Comparison of ENCODE assay signal across 13 cellular contexts in the genomic region with DNA sequence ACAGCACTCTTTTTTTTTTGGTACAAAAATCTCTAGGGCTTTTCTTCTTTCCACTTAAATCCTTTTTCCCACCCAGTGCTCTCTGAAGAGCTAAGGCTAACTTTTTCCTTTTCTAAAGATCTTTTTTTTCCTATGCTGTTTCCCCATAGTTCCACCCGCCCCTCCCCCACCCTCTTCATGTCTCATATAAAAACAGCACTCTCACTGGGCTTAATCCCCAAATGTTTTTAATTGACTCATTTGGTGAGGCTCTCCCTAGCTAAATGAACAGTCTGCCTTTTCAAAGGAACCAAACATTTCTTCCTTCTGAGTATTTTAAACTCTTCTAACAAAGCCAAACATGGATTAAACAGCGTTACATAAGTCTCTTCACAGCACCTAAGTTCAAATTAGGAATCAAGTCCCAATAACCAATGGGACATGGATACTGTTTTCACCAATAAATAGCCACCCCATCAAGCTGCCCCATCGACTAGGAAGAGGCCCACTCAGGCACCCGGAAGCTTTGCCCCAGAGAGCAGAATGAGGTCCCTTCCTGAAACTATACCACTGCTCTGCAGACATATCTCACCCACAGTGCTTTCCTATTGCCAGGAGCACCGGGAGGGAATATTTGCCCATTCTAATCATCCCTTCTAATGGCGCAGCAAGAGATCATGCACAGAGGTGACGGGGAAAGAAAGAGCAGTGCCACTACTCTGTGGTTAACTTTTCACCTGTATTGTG.
DNase-seq lines count a peak whose midpoint lies in the region; ATAC-seq, FAIRE-seq and TF ChIP-seq lines count a peak whose summit lies in the region.
"Had no signal": no experiment of that assay in that cellular context is flagged by ENCODE, and none has a peak within 500 bp of the region (broad histone marks: within the 10 kb centered on the region; RNA-seq: fewer than 3 reads in every experiment).

No MANE protein-coding gene starts in this region.

- no peak overlapping the region for H3K23ac ChIP-seq in H9 (ENCODE audit: insufficient read length, low read depth, low read length)

- TF ChIP-seq CTCF in neutrophil (IDR thresholded peaks at IDR 0.05) (no peak), GM10248 (IDR thresholded peaks at IDR 0.05; ENCODE audit: control extremely low read depth, extremely low read depth, low read depth, missing control alignments) (no peak), H9 (conservative IDR thresholded peaks at IDR 0.05) (no peak)

- H3K4ac ChIP-seq in H9 (ENCODE audit: low read depth, low read length): no peak overlapping the region

- H3K23me2 ChIP-seq in H9 (ENCODE audit: insufficient read length, low read depth, low read length, poor library complexity, severe bottlenecking): no peaks in the 10 kb centered on the region

- FAIRE-seq in urothelium cell line (lab: Jason Lieb, UNC): no peak
- FAIRE-seq: frontal cortex had no signal

- H3K27ac Mint-ChIP-seq in CD8-positive, alpha-beta memory T cell: peak overlapping the region; percentile 87 to 99 (median 94)
- peak overlapping the region; percentile 95 for H3K27ac Mint-ChIP-seq in central memory CD8-positive, alpha-beta T cell (ENCODE audit: low read depth)
- peak overlapping the region in 1 of 3 experiments; percentile 10; a peak in 1 of 7 replicates for H3K27ac Mint-ChIP-seq in H9

- no peak overlapping the region for H2AFZ ChIP-seq in H9 (ENCODE audit: low read length)
- H2AFZ ChIP-seq: PC-9 had no signal

- H3K9ac ChIP-seq in H9 (ENCODE audit: extremely low read depth, insufficient read length, low read length): no peak overlapping the region

- H4K20me1 ChIP-seq in H9 (ENCODE audit: control insufficient read depth, insufficient read depth, insufficient read length): no peaks in the 10 kb centered on the region

- no peaks in the 10 kb centered on the region for H3K79me2 ChIP-seq in H9 (ENCODE audit: insufficient read depth, low read length)

- H3K4me3 Mint-ChIP-seq in CD8-positive, alpha-beta memory T cell: peak overlapping the region; percentile 86 to 96 (median 92)
- peak overlapping the region; percentile 83 for H3K4me3 Mint-ChIP-seq in central memory CD8-positive, alpha-beta T cell
- H3K4me3 Mint-ChIP-seq in H9: no peak overlapping the region

- POLR2A ChIA-PET in CD8-positive, alpha-beta memory T cell (lab: Charles Lee): interaction anchor here (1.2 kb wide), 1 partner anchor 46 kb away, joined by 4 read pairs; no protein-coding TSS in a partner anchor
- POLR2A ChIA-PET in GM10248 (lab: Yijun Ruan, JAX): no interaction called here

- CTCF ChIA-PET in CD8-positive, alpha-beta memory T cell (lab: Charles Lee): interaction anchor here (0.9 to 2.9 kb wide), 6 partner anchors 8 to 366 kb away, joined by 3 to 15 read pairs (median 4); no protein-coding TSS in a partner anchor
- CTCF ChIA-PET in GM10248 (lab: Yijun Ruan, JAX): interaction anchor here (1.3 to 2.3 kb wide), 4 partner anchors 16 to 365 kb away, joined by 3 to 7 read pairs (median 6); partner anchors contain the start of gene ATXN1

- H3K9me3 ChIP-seq in CD8-positive, alpha-beta memory T cell (ENCODE audit: low read length): no peaks in the 10 kb centered on the region
- H3K9me3 ChIP-seq in neutrophil: no peaks in the 10 kb centered on the region
- no peaks in the 10 kb centered on the region for H3K9me3 ChIP-seq in H9 (ENCODE audit: control insufficient read depth, low read depth, low read length)
- H3K9me3 ChIP-seq: prostate gland had no signal

- peaks cover 0 to 3% (median 0%) of the 10 kb centered on the region in 3 donors for H3K36me3 Mint-ChIP-seq in CD8-positive, alpha-beta memory T cell
- H3K36me3 Mint-ChIP-seq in central memory CD8-positive, alpha-beta T cell (ENCODE audit: insufficient read depth): peaks cover 23% of the 10 kb centered on the region
- H3K36me3 Mint-ChIP-seq in H9 (ENCODE audit: insufficient read depth in 1 of 3, low read depth in 3 of 3): no peaks in the 10 kb centered on the region

- H3T11ph ChIP-seq in H9 (ENCODE audit: low read length): no peak overlapping the region

- peaks cover 37% of the 10 kb centered on the region for H3K4me1 ChIP-seq in CD8-positive, alpha-beta memory T cell (ENCODE audit: insufficient read depth, low read length)
- H3K4me1 ChIP-seq in neutrophil (ENCODE audit: control insufficient read depth in 1 of 2, insufficient read depth in 1 of 2, low read depth in 1 of 2, low read length in 1 of 2) (peaks cover 87 to 90% of the 10 kb centered on the region in 2 experiments), H9 (ENCODE audit: insufficient read depth, low read length) (peaks cover 2% of the 10 kb centered on the region; the same call in 1 of the 2 replicates)
- H3K4me1 ChIP-seq: prostate gland had no signal

- peak in 1 of 5 donors; percentile 5 for DNase-seq in CD8-positive, alpha-beta memory T cell
- DNase-seq in KG1 (lab: John Stamatoyannopoulos, UW) (peak; percentile 40), GM10248 (ENCODE audit: extremely low spot score) (no peak), urothelium cell line (ENCODE audit: low spot score) (no peak), iPS-NIHi7 (ENCODE audit: extremely low spot score) (no peak), H9 (no peak)
- DNase-seq in central memory CD8-positive, alpha-beta T cell (ENCODE audit: low spot score in 2 of 2): no peak
- DNase-seq: DMS 273 treated with DMSO at 0.1 percent for 48 hours, NCI-H2029 treated with DMSO at 0.1 percent for 48 hours, PC-9 had no signal

- H3K18ac ChIP-seq in H9 (ENCODE audit: insufficient read length, low read depth, low read length): no peak overlapping the region

- no peak overlapping the region for H3K56ac ChIP-seq in H9 (ENCODE audit: insufficient read length, low read depth, low read length)

- no CpG with 5 or more reads among the region's 7 CpGs for WGBS in H9 (ENCODE audit: extremely low coverage, insufficient read length, low lambda C conversion rate)

- no peaks in the 10 kb centered on the region for H3K36me3 ChIP-seq in CD8-positive, alpha-beta memory T cell (ENCODE audit: insufficient read depth, low read length)
- no peaks in the 10 kb centered on the region for H3K36me3 ChIP-seq in neutrophil
- H3K36me3 ChIP-seq: prostate gland had no signal

- H2AK5ac ChIP-seq in H9 (ENCODE audit: insufficient read length, low read length): no peak overlapping the region

- no peak overlapping the region for H4K8ac ChIP-seq in H9 (replicated peaks; ENCODE audit: insufficient read length, low read depth, low read length)

- H3K27me3 Mint-ChIP-seq in CD8-positive, alpha-beta memory T cell: peaks cover 0 to 1% of the 10 kb centered on the region in 2 donors
- H3K27me3 Mint-ChIP-seq in central memory CD8-positive, alpha-beta T cell: no peaks in the 10 kb centered on the region
- no peaks in the 10 kb centered on the region; the same call in 1 of the 2 replicates for H3K27me3 Mint-ChIP-seq in H9 (ENCODE audit: low read depth)

- no peak overlapping the region for H4K5ac ChIP-seq in H9 (ENCODE audit: insufficient read length, low read depth, low read length)

- H2BK5ac ChIP-seq in H9 (ENCODE audit: insufficient read length, low read length): no peak overlapping the region

- no peak overlapping the region for H3K14ac ChIP-seq in H9 (ENCODE audit: insufficient read depth, low read length)

- no peak overlapping the region for H2BK20ac ChIP-seq in H9 (ENCODE audit: low read depth, low read length, poor library complexity, severe bottlenecking)

- no peaks in the 10 kb centered on the region for H3K79me1 ChIP-seq in H9 (ENCODE audit: insufficient read depth, low read depth, low read length, poor library complexity, severe bottlenecking)

- H3K9me3 Mint-ChIP-seq in CD8-positive, alpha-beta memory T cell: no peaks in the 10 kb centered on the region
- no peaks in the 10 kb centered on the region for H3K9me3 Mint-ChIP-seq in central memory CD8-positive, alpha-beta T cell
- H3K9me3 Mint-ChIP-seq in H9: 0 out of 5 replicates have a peak, but pooled peaks cover 0 to 2% of the 10 kb centered on the region in 2 experiments

- H3K27ac ChIP-seq in CD8-positive, alpha-beta memory T cell (ENCODE audit: low read depth, low read length): peak overlapping the region; percentile 86
- H3K27ac ChIP-seq in neutrophil (peak overlapping the region; percentile 90), H9 (ENCODE audit: insufficient read length, low read depth, low read length) (no peak overlapping the region)
- H3K27ac ChIP-seq: PC-9, prostate gland had no signal

- H3K27me3 ChIP-seq in CD8-positive, alpha-beta memory T cell (ENCODE audit: insufficient read depth, low read length, poor library complexity, severe bottlenecking): no peaks in the 10 kb centered on the region
- H3K27me3 ChIP-seq in neutrophil (no peaks in the 10 kb centered on the region), H9 (ENCODE audit: insufficient read depth, low read length) (no peaks in the 10 kb centered on the region)

- peaks cover 71 to 93% (median 88%) of the 10 kb centered on the region in 3 donors for H3K4me1 Mint-ChIP-seq in CD8-positive, alpha-beta memory T cell
- H3K4me1 Mint-ChIP-seq in central memory CD8-positive, alpha-beta T cell: peaks cover 67% of the 10 kb centered on the region
- H3K4me1 Mint-ChIP-seq in H9: peaks cover 21 to 26% of the 10 kb centered on the region in 2 experiments

- H3K4me2 ChIP-seq in H9 (ENCODE audit: insufficient read depth, insufficient read length, low read length): no peak overlapping the region
- H3K4me2 ChIP-seq: PC-9 had no signal

- ATAC-seq in central memory CD8-positive, alpha-beta T cell (replicated peaks; ENCODE audit: extremely low read depth, poor library complexity, severe bottlenecking): no peak

- no peak overlapping the region for H2BK120ac ChIP-seq in H9 (ENCODE audit: low read depth, low read length, poor library complexity, severe bottlenecking)

- no peak overlapping the region for H4K91ac ChIP-seq in H9 (ENCODE audit: insufficient read length, low read depth, low read length)

- H2BK12ac ChIP-seq in H9 (ENCODE audit: insufficient read length, low read depth, low read length): no peak overlapping the region

- peak overlapping the region; percentile 22 for H3K4me3 ChIP-seq in CD8-positive, alpha-beta memory T cell (ENCODE audit: low read length)
- H3K4me3 ChIP-seq in neutrophil (ENCODE audit: low read depth in 1 of 2, low read length in 1 of 2): no peak overlapping the region
- H3K4me3 ChIP-seq: PC-9, prostate gland had no signal

- no peak overlapping the region for H2BK15ac ChIP-seq in H9 (ENCODE audit: low read depth, low read length)

Comparison
In these comparisons a context has a peak if more than half of its experiments do, and no peak if none do; other contexts are left out.
1. H3K4me3 Mint-ChIP-seq: peak in CD8-positive, alpha-beta memory T cell (7 of 7) and central memory CD8-positive, alpha-beta T cell (single experiment); none in H9 (0 of 2).